In genomic region chr10:28587970-28588290, GRCh38 we compare ENCODE assay signal across 9 cellular contexts. TPM values are rescaled to one million over a fixed set of nuclear protein-coding genes. Genes with fewer than 3 reads are reported as not detected.
DNase-seq lines count a peak whose midpoint lies in the region; ATAC-seq and TF ChIP-seq lines count a peak whose summit lies in the region.
"Had no signal": no experiment of that assay in that cellular context is flagged by ENCODE, and none has a peak within 500 bp of the region (broad histone marks: within the 10 kb centered on the region; RNA-seq: fewer than 3 reads in every experiment).

No MANE protein-coding gene starts in this region.

- DNase-seq in A172 (ENCODE audit: low spot score) (peak; percentile 62), KBM-7 (peak; percentile 24), dedifferentiated amniotic fluid mesenchymal stem cell (ENCODE audit: extremely low spot score) (peak; percentile 34), lung microvascular endothelial cell (ENCODE audit: low read depth in 2 of 2) (peak; percentile 27 to 47), NCI-H1105 (lab: John Stamatoyannopoulos, UW) (no peak), GM10248 (ENCODE audit: extremely low spot score) (no peak)
- DNase-seq: NCI-H187 had no signal

- CTCF ChIA-PET in GM10248 (lab: Yijun Ruan, JAX): interaction anchor here (1.1 to 3.9 kb wide), 5 partner anchors 21 to 42 kb away, joined by 3 to 14 read pairs (median 3); no protein-coding TSS in a partner anchor

- TF ChIP-seq CTCF in GM10248 (IDR thresholded peaks at IDR 0.05; ENCODE audit: control extremely low read depth, extremely low read depth, low read depth, missing control alignments): no peak

- no peak for ATAC-seq in HG02981 (IDR thresholded peaks at IDR 0.05; ENCODE audit: unreplicated experiment)
- no peak for ATAC-seq in HG02763 (IDR thresholded peaks at IDR 0.05; ENCODE audit: unreplicated experiment)

- in situ Hi-C loops in KBM-7 (cut with MboI; ENCODE audit: low pct_unique_long_range_greater_than_20kb, low sequenced_read_pairs): no loop called here

- POLR2A ChIA-PET in GM10248 (lab: Yijun Ruan, JAX): no interaction called here

RNA-seq across cellular contexts. Expression of gene WAC, which starts 55.0 kb away (rescaled TPM):
- total RNA-seq in A172 (2014; rRNA removed; shearing (Covaris generic)): 65.1 and 66.9 TPM in 2 replicates
- total RNA-seq in lung microvascular endothelial cell: 32.3 and 47.2 TPM in 2 replicates

Comparison
In these comparisons a context has a peak if more than half of its experiments do, and no peak if none do; other contexts are left out.
1. DNase-seq: peak in A172 (single experiment), KBM-7 (single experiment), dedifferentiated amniotic fluid mesenchymal stem cell (single experiment) and lung microvascular endothelial cell (2 of 2); none in NCI-H1105 (single experiment) and GM10248 (single experiment).